8 cellular contexts compared by ENCODE assay signal in genomic region chr17:19237389-19238166, GRCh38. TPM values are rescaled to one million over a fixed set of nuclear protein-coding genes. Genes with fewer than 3 reads are reported as not detected.
DNase-seq lines count a peak whose midpoint lies in the region; ATAC-seq and TF ChIP-seq lines count a peak whose summit lies in the region.

No MANE protein-coding gene starts in this region.

- H3K36me3 ChIP-seq in DND-41 (ENCODE audit: insufficient read depth, low read length) (no peaks in the 10 kb centered on the region), KMS-11 (ENCODE audit: insufficient read depth) (no peaks in the 10 kb centered on the region), psoas muscle (ENCODE audit: insufficient read depth in 1 of 2, low read depth in 1 of 2) (no peaks in the 10 kb centered on the region)

- no peak overlapping the region for H3K27ac Mint-ChIP-seq in activated T-helper 17 cell treated with anti-CD3 and anti-CD28 coated beads, Interleukin-2, amount 50 U/mL, for 72 hours

- 1% methylated on average over 27 to 60 of the region's 60 CpGs for WGBS in psoas muscle, 3 donors

- no peak overlapping the region for H3K27ac ChIP-seq in DND-41 (ENCODE audit: low read length)
- H3K27ac ChIP-seq in KMS-11, result no peak overlapping the region
- peak overlapping the region; percentile 92 for H3K27ac ChIP-seq in psoas muscle

- intact Hi-C loops in Right ventricle myocardium superior (cut with DNase I), result no loop called here
- intact Hi-C loops in psoas muscle (cut with DNase I), result no loop called here

- H3K79me2 ChIP-seq in DND-41 (ENCODE audit: insufficient read depth, low read length), result no peaks in the 10 kb centered on the region
- no peaks in the 10 kb centered on the region for H3K79me2 ChIP-seq in KMS-11 (ENCODE audit: insufficient read depth, low read depth)

- H3K36me3 Mint-ChIP-seq in activated T-helper 17 cell treated with anti-CD3 and anti-CD28 coated beads, Interleukin-2, amount 50 U/mL, for 72 hours (ENCODE audit: low read depth), result no peaks in the 10 kb centered on the region

- H3K27me3 Mint-ChIP-seq in activated T-helper 17 cell treated with anti-CD3 and anti-CD28 coated beads, Interleukin-2, amount 50 U/mL, for 72 hours, result peaks cover 3% of the 10 kb centered on the region

- H3K4me1 ChIP-seq in DND-41 (ENCODE audit: insufficient read depth, low read length) (no peaks in the 10 kb centered on the region), KMS-11 (ENCODE audit: low read depth, poor library complexity, severe bottlenecking) (no peaks in the 10 kb centered on the region), psoas muscle (peaks cover 19% of the 10 kb centered on the region)

- peak overlapping the region; percentile 75 for H3K4me3 Mint-ChIP-seq in activated T-helper 17 cell treated with anti-CD3 and anti-CD28 coated beads, Interleukin-2, amount 50 U/mL, for 72 hours

- H4K20me1 ChIP-seq in DND-41 (ENCODE audit: insufficient read depth, low read length) (no peaks in the 10 kb centered on the region), KMS-11 (ENCODE audit: insufficient read depth) (no peaks in the 10 kb centered on the region)

- DNase-seq in DND-41, result no peak
- DNase-seq in Right ventricle myocardium superior, result peak; percentile 55
- DNase-seq in psoas muscle, result peak; percentile 68 to 70
- DNase-seq in occipital lobe (lab: John Stamatoyannopoulos, UW), result no peak

- H3K4me2 ChIP-seq in DND-41 (ENCODE audit: insufficient read depth, low read length) (no peak overlapping the region), KMS-11 (peak overlapping the region; percentile 60)

- H3K9me3 Mint-ChIP-seq in activated T-helper 17 cell treated with anti-CD3 and anti-CD28 coated beads, Interleukin-2, amount 50 U/mL, for 72 hours, result no peaks in the 10 kb centered on the region

- H3K4me1 Mint-ChIP-seq in activated T-helper 17 cell treated with anti-CD3 and anti-CD28 coated beads, Interleukin-2, amount 50 U/mL, for 72 hours, result no peaks in the 10 kb centered on the region

- no peak overlapping the region for H2AFZ ChIP-seq in DND-41 (ENCODE audit: low read depth, low read length)
- H2AFZ ChIP-seq in KMS-11 (ENCODE audit: low read depth), result peak overlapping the region; percentile 47

- no peaks in the 10 kb centered on the region for H3K9me3 ChIP-seq in DND-41 (ENCODE audit: insufficient read depth, low read length, severe bottlenecking)
- H3K9me3 ChIP-seq in psoas muscle, result no peaks in the 10 kb centered on the region

- H3K9ac ChIP-seq in DND-41 (ENCODE audit: low read depth, low read length) (no peak overlapping the region), KMS-11 (peak overlapping the region; percentile 51; the same call in 1 of the 2 replicates)

- H3K27me3 ChIP-seq in DND-41 (ENCODE audit: insufficient read depth, low read length, poor library complexity) (no peaks in the 10 kb centered on the region), KMS-11 (ENCODE audit: insufficient read depth, low read depth) (no peaks in the 10 kb centered on the region), psoas muscle (ENCODE audit: insufficient read depth in 3 of 3, low read length in 2 of 3) (no peaks in the 10 kb centered on the region)

- TF ChIP-seq CTCF in DND-41 (IDR thresholded peaks at IDR 0.05; ENCODE audit: borderline replicate concordance, extremely low read depth, low read length, poor library complexity, severe bottlenecking), result no peak
- no peak for TF ChIP-seq CTCF in KMS-11 (conservative IDR thresholded peaks at IDR 0.05; ENCODE audit: low read depth, low read length)
- TF ChIP-seq CTCF in psoas muscle (IDR thresholded peaks at IDR 0.05), result no peak

- ATAC-seq in DND-41 (ENCODE audit: insufficient read depth, low read depth), result peak; percentile 76
- peak; percentile 70 for ATAC-seq in GM21529 (IDR thresholded peaks at IDR 0.05; ENCODE audit: unreplicated experiment)
- ATAC-seq in activated T-helper 17 cell treated with anti-CD3 and anti-CD28 coated beads, Interleukin-2, amount 50 U/mL, for 72 hours (replicated peaks), result peak; percentile 71
- ATAC-seq in Right ventricle myocardium superior (ENCODE audit: poor library complexity), result peak; percentile 14
- peak; percentile 6 to 41 (median 16) for ATAC-seq in psoas muscle
- no peak for ATAC-seq in HG03571 (IDR thresholded peaks at IDR 0.05; ENCODE audit: unreplicated experiment)

- H3K4me3 ChIP-seq in DND-41 (ENCODE audit: low read depth in 1 of 2, low read length in 2 of 2), result no peak overlapping the region
- no peak overlapping the region for H3K4me3 ChIP-seq in KMS-11 (IDR thresholded peaks at IDR 0.05; ENCODE audit: insufficient read depth, low read depth, low read length)
- H3K4me3 ChIP-seq in psoas muscle, result peak overlapping the region; percentile 99

RNA-seq across cellular contexts. Expression of gene EPN2, which starts 0.4 kb away (rescaled TPM):
- total RNA-seq in activated T-helper 17 cell treated with anti-CD3 and anti-CD28 coated beads, Interleukin-2, amount 50 U/mL, for 72 hours, result 10 to 100 TPM in 1 of 2 donors, 1 to 10 TPM in 1; 8.4 to 13.4 TPM
- total RNA-seq in Right ventricle myocardium superior (91.0 TPM), psoas muscle (10 to 100 TPM; 23.6 to 36.0 (median 26.9) TPM), occipital lobe (53.5 TPM)
- 10 to 100 TPM; 11.6 to 27.2 (median 12.2) TPM for polyA plus RNA-seq in psoas muscle

Comparison
In these comparisons a context has a peak if more than half of its experiments do, and no peak if none do; other contexts are left out.
1. DNase-seq: peak in Right ventricle myocardium superior (single experiment) and psoas muscle (2 of 2); none in DND-41 (single experiment) and occipital lobe (single experiment).